ENCODE assay signal across 9 cellular contexts in the genomic region with DNA sequence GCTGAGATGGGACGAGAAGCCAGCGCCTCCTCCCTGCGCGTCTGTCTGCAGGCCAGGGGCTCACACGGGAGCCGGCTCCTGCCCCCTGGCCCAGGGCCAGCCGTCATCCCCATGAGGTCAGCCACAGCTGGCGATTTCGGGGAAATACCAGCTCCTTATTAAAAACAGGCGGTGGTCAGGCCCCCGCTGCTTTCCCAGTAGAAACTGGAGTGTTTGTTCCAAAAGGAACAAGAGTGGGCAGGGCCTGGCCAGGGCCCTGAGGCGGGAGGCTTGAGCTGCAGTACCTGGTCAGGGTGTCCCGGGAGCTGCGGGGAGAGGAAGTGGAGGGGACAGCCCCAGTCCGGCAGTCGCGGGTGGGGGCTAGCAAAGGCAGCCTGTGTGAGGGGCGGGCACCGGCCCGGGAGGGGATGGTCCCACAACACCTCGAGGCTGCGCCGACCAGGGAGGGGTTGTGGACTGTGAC. TPM values are rescaled to one million over a fixed set of nuclear protein-coding genes. Genes with fewer than 3 reads are reported as not detected.
A peak's percentile ranks its signal among the peaks of the same experiment; 100 is the strongest.
DNase-seq lines count a peak whose midpoint lies in the region; ATAC-seq, FAIRE-seq and TF ChIP-seq lines count a peak whose summit lies in the region.
"Had no signal": no experiment of that assay in that cellular context is flagged by ENCODE, and none has a peak within 500 bp of the region (broad histone marks: within the 10 kb centered on the region; RNA-seq: fewer than 3 reads in every experiment).

No MANE protein-coding gene starts in this region.

- peaks cover 17% of the 10 kb centered on the region for H3K9me3 Mint-ChIP-seq in activated naive CD4-positive, alpha-beta T cell treated with anti-CD3 and anti-CD28 coated beads for 36 hours
- peaks cover 11% of the 10 kb centered on the region for H3K9me3 Mint-ChIP-seq in activated CD8-positive, alpha-beta T cell treated with anti-CD3 and anti-CD28 coated beads for 36 hours

- peak; percentile 44 for ATAC-seq in HG03095 (IDR thresholded peaks at IDR 0.05; ENCODE audit: unreplicated experiment)
- no peak for ATAC-seq in activated CD8-positive, alpha-beta T cell treated with anti-CD3 and anti-CD28 coated beads for 36 hours
- peak; percentile 48 for ATAC-seq in Right ventricle myocardium superior (ENCODE audit: poor library complexity)
- ATAC-seq in pancreas = peak; percentile 78 to 83 (median 80)

- no peaks in the 10 kb centered on the region for H3K27me3 ChIP-seq in pancreas

- peak overlapping the region; percentile 70 for H3K4me3 Mint-ChIP-seq in activated naive CD4-positive, alpha-beta T cell treated with anti-CD3 and anti-CD28 coated beads for 36 hours
- H3K4me3 Mint-ChIP-seq in activated CD8-positive, alpha-beta T cell treated with anti-CD3 and anti-CD28 coated beads for 36 hours = peak overlapping the region; percentile 65

- POLR2A ChIA-PET in activated CD8-positive, alpha-beta T cell treated with anti-CD3 and anti-CD28 coated beads for 36 hours (lab: Charles Lee) = interaction anchor here (0.8 to 1.1 kb wide), 4 partner anchors 23 to 174 kb away, joined by 3 read pairs; no protein-coding TSS in a partner anchor

- intact Hi-C loops in activated naive CD4-positive, alpha-beta T cell treated with anti-CD3 and anti-CD28 coated beads for 36 hours (cut with micrococcal nuclease) = loop anchor here (5.0 kb wide), 1 partner anchor 153 kb away; a partner anchor contains a TSS
- intact Hi-C loops in activated CD8-positive, alpha-beta T cell treated with anti-CD3 and anti-CD28 coated beads for 36 hours (cut with micrococcal nuclease) = no loop called here
- intact Hi-C loops in Right ventricle myocardium superior (cut with DNase I) (loop anchor here (10.0 kb wide), 1 partner anchor 141 kb away; a partner anchor contains a TSS), pancreas (cut with DNase I) (no loop called here)

- H3K27ac Mint-ChIP-seq in activated naive CD4-positive, alpha-beta T cell treated with anti-CD3 and anti-CD28 coated beads for 36 hours = no peak overlapping the region
- H3K27ac Mint-ChIP-seq in activated CD8-positive, alpha-beta T cell treated with anti-CD3 and anti-CD28 coated beads for 36 hours = peak overlapping the region; percentile 75

- CTCF ChIA-PET in activated naive CD4-positive, alpha-beta T cell treated with anti-CD3 and anti-CD28 coated beads for 36 hours (lab: Charles Lee) = interaction anchor here (0.7 to 1.7 kb wide), 5 partner anchors 12 to 150 kb away, joined by 3 to 5 read pairs (median 4); no protein-coding TSS in a partner anchor
- CTCF ChIA-PET in activated CD8-positive, alpha-beta T cell treated with anti-CD3 and anti-CD28 coated beads for 36 hours (lab: Charles Lee) = interaction anchor here (0.8 to 2.0 kb wide), 8 partner anchors 8 to 128 kb away, joined by 3 to 6 read pairs (median 4); a partner anchor contains a TSS

- H3K36me3 ChIP-seq in pancreas = no peaks in the 10 kb centered on the region

- peak overlapping the region; percentile 34 to 59 (median 48) for H3K4me3 ChIP-seq in pancreas

- WGBS in pancreas, 2 donors = 2 to 8% methylated on average over 23 of the region's 23 CpGs

- DNase-seq in activated naive CD4-positive, alpha-beta T cell treated with anti-CD3 and anti-CD28 coated beads for 36 hours = no peak
- DNase-seq in activated naive CD4-positive, alpha-beta T cell treated with anti-CD3 and anti-CD28 coated beads, Interleukin-2, amount 50 U/mL, for 16 hours = no peak
- peak; percentile 20 for DNase-seq in activated CD8-positive, alpha-beta T cell treated with anti-CD3 and anti-CD28 coated beads for 36 hours
- DNase-seq in Right ventricle myocardium superior (peak; percentile 89), pancreas (peak in 5 of 6 donors; percentile 72 to 87 (median 74)), G401 (ENCODE audit: low spot score) (no peak), SK-N-DZ (ENCODE audit: low spot score) (no peak)

- peak overlapping the region; percentile 68 to 89 (median 81) for H3K27ac ChIP-seq in pancreas

- no peak for FAIRE-seq in pancreas (lab: Jason Lieb, UNC)

- no peaks in the 10 kb centered on the region for H3K27me3 Mint-ChIP-seq in activated naive CD4-positive, alpha-beta T cell treated with anti-CD3 and anti-CD28 coated beads for 36 hours (ENCODE audit: low read depth)
- H3K27me3 Mint-ChIP-seq in activated CD8-positive, alpha-beta T cell treated with anti-CD3 and anti-CD28 coated beads for 36 hours = no peaks in the 10 kb centered on the region

- H3K4me1 Mint-ChIP-seq in activated naive CD4-positive, alpha-beta T cell treated with anti-CD3 and anti-CD28 coated beads for 36 hours (ENCODE audit: low read depth) = peaks cover 7% of the 10 kb centered on the region
- H3K4me1 Mint-ChIP-seq in activated CD8-positive, alpha-beta T cell treated with anti-CD3 and anti-CD28 coated beads for 36 hours (ENCODE audit: low read depth) = peaks cover 5% of the 10 kb centered on the region

- TF ChIP-seq CTCF in activated CD8-positive, alpha-beta T cell treated with anti-CD3 and anti-CD28 coated beads for 36 hours (IDR thresholded peaks at IDR 0.05) = no peak
- TF ChIP-seq CTCF in pancreas (IDR thresholded peaks at IDR 0.05) = no peak

- peaks cover 0 to 3% (median 0%) of the 10 kb centered on the region in 3 donors for H3K4me1 ChIP-seq in pancreas

- peaks cover 2% of the 10 kb centered on the region for H3K36me3 Mint-ChIP-seq in activated naive CD4-positive, alpha-beta T cell treated with anti-CD3 and anti-CD28 coated beads for 36 hours (ENCODE audit: low read depth)
- H3K36me3 Mint-ChIP-seq in activated CD8-positive, alpha-beta T cell treated with anti-CD3 and anti-CD28 coated beads for 36 hours (ENCODE audit: low read depth) = peaks cover under 1% of the 10 kb centered on the region

- no peaks in the 10 kb centered on the region for H3K9me3 ChIP-seq in pancreas

- in situ Hi-C loops in G401 (cut with HindIII; ENCODE audit: low sequenced_read_pairs) = no loop called here

RNA-seq across cellular contexts. Expression of a gene that starts 17.8 kb away (rescaled TPM):
- total RNA-seq in activated naive CD4-positive, alpha-beta T cell treated with anti-CD3 and anti-CD28 coated beads for 36 hours = not detected
- not detected for total RNA-seq in activated CD8-positive, alpha-beta T cell treated with anti-CD3 and anti-CD28 coated beads for 36 hours
- total RNA-seq in Right ventricle myocardium superior = 10,727 TPM
- 1 to 10 TPM in 1 of 6 donors, under 1 TPM in 3, not detected in 2; 0.26 to 2.4 (median 0.37) TPM for total RNA-seq in pancreas
- 1 to 10 TPM; 1.0 to 2.5 TPM for polyA plus RNA-seq in pancreas
- 5.8 and 7.4 TPM in 2 replicates for total RNA-seq in G401 (2014; rRNA removed; shearing (Covaris generic))
- polyA plus RNA-seq in SK-N-DZ (2014; cell fraction: cytosol; rRNA removed) = not detected in 2 replicates
- polyA plus RNA-seq in SK-N-DZ (2014; cell fraction: nucleus; rRNA removed) = not detected in 2 replicates

RNA-seq across cellular contexts. Expression of a gene that starts 32.1 kb away (rescaled TPM):
- total RNA-seq in activated naive CD4-positive, alpha-beta T cell treated with anti-CD3 and anti-CD28 coated beads for 36 hours = not detected
- total RNA-seq in activated CD8-positive, alpha-beta T cell treated with anti-CD3 and anti-CD28 coated beads for 36 hours = not detected
- total RNA-seq in Right ventricle myocardium superior (11.8 TPM), pancreas (1 to 10 TPM in 4 of 6 donors, under 1 TPM in 2; 0.49 to 2.9 (median 1.3) TPM)
- polyA plus RNA-seq in pancreas = 10 to 100 TPM; 32.0 to 34.8 TPM
- 14.8 and 23.6 TPM in 2 replicates for total RNA-seq in G401 (2014; rRNA removed; shearing (Covaris generic))
- polyA plus RNA-seq in SK-N-DZ (2014; cell fraction: cytosol; rRNA removed) = 0.43 and 0.46 TPM in 2 replicates
- 1.3 and 2.0 TPM in 2 replicates for polyA plus RNA-seq in SK-N-DZ (2014; cell fraction: nucleus; rRNA removed)
- polyA plus RNA-seq: neural cell had no signal

Comparison
In these comparisons a context has a peak if more than half of its experiments do, and no peak if none do; other contexts are left out.
1. DNase-seq: peak in activated CD8-positive, alpha-beta T cell treated with anti-CD3 and anti-CD28 coated beads for 36 hours (single experiment), Right ventricle myocardium superior (single experiment) and pancreas (5 of 6); none in activated naive CD4-positive, alpha-beta T cell treated with anti-CD3 and anti-CD28 coated beads for 36 hours (single experiment), activated naive CD4-positive, alpha-beta T cell treated with anti-CD3 and anti-CD28 coated beads, Interleukin-2, amount 50 U/mL, for 16 hours (single experiment), G401 (single experiment) and SK-N-DZ (single experiment).
2. RNA of a gene that starts 17.8 kb away (total RNA-seq): 10,727 TPM in Right ventricle myocardium superior (single experiment); 5.8 to 7.4 TPM in G401, 0.26 to 2.4 TPM in pancreas, not detected in activated naive CD4-positive, alpha-beta T cell treated with anti-CD3 and anti-CD28 coated beads for 36 hours and not detected in activated CD8-positive, alpha-beta T cell treated with anti-CD3 and anti-CD28 coated beads for 36 hours; every median in the first group is over 1,000 times any median in the second.
3. intact Hi-C loops: an anchor here in activated naive CD4-positive, alpha-beta T cell treated with anti-CD3 and anti-CD28 coated beads for 36 hours (5.0 kb wide) and Right ventricle myocardium superior (10.0 kb wide); none called in activated CD8-positive, alpha-beta T cell treated with anti-CD3 and anti-CD28 coated beads for 36 hours and pancreas.